Comparison of ENCODE assay signal across 18 cellular contexts in genomic region chr12:25775968-25776367, GRCh38.
DNase-seq lines count a peak whose midpoint lies in the region; FAIRE-seq and TF ChIP-seq lines count a peak whose summit lies in the region.
"Had no signal": no experiment of that assay in that cellular context is flagged by ENCODE, and none has a peak within 500 bp of the region (broad histone marks: within the 10 kb centered on the region; RNA-seq: fewer than 3 reads in every experiment).

No MANE protein-coding gene starts in this region.

- H3K36me3 Mint-ChIP-seq in type B pancreatic cell: no peaks in the 10 kb centered on the region
- H3K36me3 Mint-ChIP-seq: naive thymus-derived CD4-positive, alpha-beta T cell had no signal

- H3K36me3 ChIP-seq in WERI-Rb-1: no peaks in the 10 kb centered on the region
- H3K36me3 ChIP-seq: SJSA1, upper lobe of left lung had no signal

- peak overlapping the region; percentile 20 for H3K27ac Mint-ChIP-seq in type B pancreatic cell
- H3K27ac Mint-ChIP-seq: activated T-helper 1 cell treated with anti-CD3 and anti-CD28 coated beads, Interleukin-12 subunit alpha, Interleukin-12 subunit beta, Interleukin-2, Interleukin-4 antibody, amounts not matched to agents 30 ng/mL and 10 ng/mL and 1 ng/mL, durations not matched to agents 14 hours and 24 hours and 36 hours; naive thymus-derived CD4-positive, alpha-beta T cell had no signal

- H3K27me3 ChIP-seq in WERI-Rb-1 (ENCODE audit: insufficient read depth, low read depth, severe bottlenecking): no peaks in the 10 kb centered on the region
- H3K27me3 ChIP-seq: SJSA1, upper lobe of left lung had no signal

- H3K4me3 ChIP-seq in fibroblast of the aortic adventitia (ENCODE audit: low read depth, low read length): no peak overlapping the region
- no peak overlapping the region for H3K4me3 ChIP-seq in WERI-Rb-1 (ENCODE audit: low read depth, low read length)
- H3K4me3 ChIP-seq: A549, SJSA1, skin epidermis, upper lobe of left lung had no signal

- no peaks in the 10 kb centered on the region for H3K9me3 ChIP-seq in WERI-Rb-1 (ENCODE audit: severe bottlenecking)
- H3K9me3 ChIP-seq: A549, SJSA1, upper lobe of left lung had no signal

- H3K4me3 Mint-ChIP-seq in type B pancreatic cell: no peak overlapping the region
- H3K4me3 Mint-ChIP-seq: activated T-helper 1 cell treated with anti-CD3 and anti-CD28 coated beads, Interleukin-12 subunit alpha, Interleukin-12 subunit beta, Interleukin-2, Interleukin-4 antibody, amounts not matched to agents 30 ng/mL and 10 ng/mL and 1 ng/mL, durations not matched to agents 14 hours and 24 hours and 36 hours; naive thymus-derived CD4-positive, alpha-beta T cell had no signal

- no peak overlapping the region for H3K27ac ChIP-seq in WERI-Rb-1
- H3K27ac ChIP-seq: A549, SJSA1, skin epidermis, upper lobe of left lung had no signal

- TF ChIP-seq CTCF in fibroblast of the aortic adventitia (IDR thresholded peaks at IDR 0.05; ENCODE audit: insufficient read depth, low read length) (no peak), type B pancreatic cell (conservative IDR thresholded peaks at IDR 0.05) (no peak), WERI-Rb-1 (IDR thresholded peaks at IDR 0.05; ENCODE audit: low read depth, low read length) (no peak)

- peaks cover 30% of the 10 kb centered on the region for H3K27me3 Mint-ChIP-seq in type B pancreatic cell

- no peak for TF ChIP-seq POLR2A in GM12891 (IDR thresholded peaks at IDR 0.05; ENCODE audit: low read depth, low read length)

- no peaks in the 10 kb centered on the region for H3K9me3 Mint-ChIP-seq in type B pancreatic cell
- H3K9me3 Mint-ChIP-seq: activated T-helper 1 cell treated with anti-CD3 and anti-CD28 coated beads, Interleukin-12 subunit alpha, Interleukin-12 subunit beta, Interleukin-2, Interleukin-4 antibody, amounts not matched to agents 30 ng/mL and 10 ng/mL and 1 ng/mL, durations not matched to agents 14 hours and 24 hours and 36 hours had no signal

- FAIRE-seq in GM12891 (lab: Jason Lieb, UNC): no peak
- FAIRE-seq: A549, islet of Langerhans had no signal

- H3K4me1 Mint-ChIP-seq in type B pancreatic cell (ENCODE audit: unreplicated experiment): peaks cover 14% of the 10 kb centered on the region
- H3K4me1 Mint-ChIP-seq: naive thymus-derived CD4-positive, alpha-beta T cell had no signal

- DNase-seq in SIG-M5 treated with dmso at 0.1 percent for 504 hours (lab: John Stamatoyannopoulos, UW; ENCODE audit: unreplicated experiment): peak; percentile 1
- DNase-seq in SIG-M5 (lab: John Stamatoyannopoulos, UW): no peak
- DNase-seq in T1000 (lab: John Stamatoyannopoulos, UW): peak; percentile 70
- peak; percentile 62 for DNase-seq in fibroblast of the aortic adventitia (ENCODE audit: low read depth)
- no peak for DNase-seq in type B pancreatic cell (ENCODE audit: extremely low spot score, unreplicated experiment)
- no peak for DNase-seq in WERI-Rb-1
- DNase-seq in GM12891 (ENCODE audit: insufficient read length, low spot score): no peak
- no peak for DNase-seq in NOMO-1 (lab: John Stamatoyannopoulos, UW; ENCODE audit: unreplicated experiment in 2 of 2)
- DNase-seq: activated CD4-positive, alpha-beta T cell treated with anti-CD3 and anti-CD28 coated beads for 4 hours; DND-41; Karpas-422; naive thymus-derived CD4-positive, alpha-beta T cell; upper lobe of left lung had no signal

TF ChIP-seq in GM12891, 5 proteins besides CTCF, POLR2A, EP300 and RAD21:
- TF ChIP-seq PAX5 (IDR thresholded peaks at IDR 0.05; ENCODE audit: insufficient read depth, low read length, severe bottlenecking) (no peak), TAF1 (IDR thresholded peaks at IDR 0.05; ENCODE audit: low read depth, low read length) (no peak), POU2F2 (IDR thresholded peaks at IDR 0.05; ENCODE audit: low read depth, low read length) (no peak), SPI1 (IDR thresholded peaks at IDR 0.05; ENCODE audit: low read depth, low read length) (no peak), POLR2AphosphoS5 (IDR thresholded peaks at IDR 0.05; ENCODE audit: low read depth, low read length) (no peak)

Comparison
In these comparisons a context has a peak if more than half of its experiments do, and no peak if none do; other contexts are left out.
1. DNase-seq: peak in SIG-M5 treated with dmso at 0.1 percent for 504 hours (single experiment), T1000 (single experiment) and fibroblast of the aortic adventitia (single experiment); none in SIG-M5 (single experiment), type B pancreatic cell (single experiment), WERI-Rb-1 (single experiment), GM12891 (single experiment) and NOMO-1 (0 of 2).